In the genomic region with DNA sequence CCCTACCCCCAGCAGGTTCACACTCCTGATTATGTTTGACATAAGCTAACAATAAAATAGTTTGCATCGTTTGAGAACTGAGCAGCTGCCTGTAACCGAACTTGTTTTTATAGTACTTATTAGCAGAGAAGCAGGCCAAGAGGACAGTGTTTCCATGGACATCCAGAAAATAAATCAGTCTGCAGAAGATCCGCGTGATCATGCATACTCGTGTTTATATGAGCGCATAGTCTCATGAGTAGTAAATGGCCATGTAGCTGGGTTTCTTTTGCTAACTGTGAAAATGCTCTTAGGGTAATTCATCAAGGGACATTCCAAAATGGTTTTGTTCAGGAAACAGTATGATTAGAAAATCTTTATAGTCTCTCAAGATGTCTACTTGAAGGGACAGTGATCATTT, we compare ENCODE assay signal across 27 cellular contexts.
"Had no signal": no experiment of that assay in that cellular context is flagged by ENCODE, and none has a peak within 500 bp of the region (broad histone marks: within the 10 kb centered on the region; RNA-seq: fewer than 3 reads in every experiment).

No MANE protein-coding gene starts in this region.

- DNase-seq: dorsolateral prefrontal cortex; effector CD4-positive, alpha-beta T cell; endodermal cell; foreskin fibroblast; gastrocnemius medialis; head of caudate nucleus; kidney; left lung; mesenchymal stem cell; midbrain; naive thymus-derived CD4-positive, alpha-beta T cell; right cardiac atrium; spleen; stimulated activated CD4-positive, alpha-beta T cell treated with anti-CD3 and anti-CD28 coated beads, Interleukin-2, amount 100 ng/mL, for 48 hours; stimulated activated naive B cell treated with anti-CD40 and anti-IgM and Interleukin-4, amounts not matched to agents 10 μg/mL and 1 μg/mL and 100 μg/mL, for 72 hours; transverse colon; upper lobe of right lung; uterus had no signal

- H3K27ac Mint-ChIP-seq: endodermal cell; naive thymus-derived CD4-positive, alpha-beta T cell; nephron; neural progenitor cell; stimulated activated naive B cell treated with anti-CD40 and anti-IgM and Interleukin-4, amounts not matched to agents 10 μg/mL and 1 μg/mL and 100 μg/mL, for 72 hours; stimulated activated naive CD8-positive, alpha-beta T cell treated with anti-CD3 and anti-CD28 coated beads, Interleukin-15, Interleukin-2, amounts not matched to agents 100 ng/mL and 50 ng/mL, for 24 hours had no signal

- H3K4me3 ChIP-seq: dorsolateral prefrontal cortex, gastrocnemius medialis, left lung, neural progenitor cell, prostate gland, skin epidermis, spleen, thoracic aorta, transverse colon, upper lobe of right lung, uterus had no signal

- H3K9me3 ChIP-seq: gastrocnemius medialis, left lung, prostate gland, spleen, thoracic aorta, transverse colon, upper lobe of right lung, uterus had no signal

- H3K36me3 ChIP-seq: gastrocnemius medialis, left lung, neural progenitor cell, prostate gland, spleen, thoracic aorta, transverse colon, upper lobe of right lung, uterus had no signal

- H3K4me1 Mint-ChIP-seq: endodermal cell; naive thymus-derived CD4-positive, alpha-beta T cell; nephron; stimulated activated naive B cell treated with anti-CD40 and anti-IgM and Interleukin-4, amounts not matched to agents 10 μg/mL and 1 μg/mL and 100 μg/mL, for 72 hours had no signal

- ATAC-seq: esophagus mucosa; gastrocnemius medialis; naive thymus-derived CD4-positive, alpha-beta T cell; right cardiac atrium; stimulated activated naive B cell treated with anti-CD40 and anti-IgM and Interleukin-4, amounts not matched to agents 10 μg/mL and 1 μg/mL and 100 μg/mL, for 72 hours; upper lobe of right lung had no signal

- H3K27me3 ChIP-seq: dorsolateral prefrontal cortex, gastrocnemius medialis, left lung, neural progenitor cell, transverse colon, upper lobe of right lung, uterus had no signal

- H3K36me3 Mint-ChIP-seq: naive thymus-derived CD4-positive, alpha-beta T cell; stimulated activated naive B cell treated with anti-CD40 and anti-IgM and Interleukin-4, amounts not matched to agents 10 μg/mL and 1 μg/mL and 100 μg/mL, for 72 hours had no signal

- H3K4me1 ChIP-seq: gastrocnemius medialis, left lung, neural progenitor cell, parathyroid adenoma, prostate gland, spleen, transverse colon, upper lobe of right lung, uterus had no signal

- H3K9me3 Mint-ChIP-seq: endodermal cell; naive thymus-derived CD4-positive, alpha-beta T cell; nephron; neural progenitor cell; stimulated activated naive CD8-positive, alpha-beta T cell treated with anti-CD3 and anti-CD28 coated beads, Interleukin-15, Interleukin-2, amounts not matched to agents 100 ng/mL and 50 ng/mL, for 24 hours had no signal

- H3K27ac ChIP-seq: dorsolateral prefrontal cortex, epithelial cell of prostate, gastrocnemius medialis, left lung, neural progenitor cell, parathyroid adenoma, prostate gland, skin epidermis, spleen, thoracic aorta, upper lobe of right lung, uterus had no signal

- H3K4me3 Mint-ChIP-seq: endodermal cell; naive thymus-derived CD4-positive, alpha-beta T cell; nephron; neural progenitor cell; stimulated activated naive B cell treated with anti-CD40 and anti-IgM and Interleukin-4, amounts not matched to agents 10 μg/mL and 1 μg/mL and 100 μg/mL, for 72 hours; stimulated activated naive CD8-positive, alpha-beta T cell treated with anti-CD3 and anti-CD28 coated beads, Interleukin-15, Interleukin-2, amounts not matched to agents 100 ng/mL and 50 ng/mL, for 24 hours had no signal
